In genomic region chr6:12606616-12607015, GRCh38 we compare ENCODE assay signal across 16 cellular contexts.
DNase-seq lines count a peak whose midpoint lies in the region; ATAC-seq and TF ChIP-seq lines count a peak whose summit lies in the region.
"Had no signal": no experiment of that assay in that cellular context is flagged by ENCODE, and none has a peak within 500 bp of the region (broad histone marks: within the 10 kb centered on the region; RNA-seq: fewer than 3 reads in every experiment).

No MANE protein-coding gene starts in this region.

- H3K9ac ChIP-seq in OCI-LY3 (ENCODE audit: low read length): no peak overlapping the region
- H3K9ac ChIP-seq: BLaER1 had no signal

- H3K4me1 Mint-ChIP-seq in activated CD4-positive, alpha-beta T cell treated with anti-CD3 and anti-CD28 coated beads, Interleukin-2, amount 10 ng/mL, durations not matched to agents 24 days and 14 days: peaks cover 13% of the 10 kb centered on the region

- H3K27ac Mint-ChIP-seq in activated CD4-positive, alpha-beta T cell treated with anti-CD3 and anti-CD28 coated beads, Interleukin-2, amount 10 ng/mL, durations not matched to agents 24 days and 14 days: no peak overlapping the region
- H3K27ac Mint-ChIP-seq: CD8-positive, alpha-beta memory T cell; HFFc6 had no signal

- peak overlapping the region; percentile 89 for H3K4me2 ChIP-seq in OCI-LY3 (ENCODE audit: low read length)
- H3K4me2 ChIP-seq: BLaER1 had no signal

- H3K4me1 ChIP-seq in OCI-LY3 (ENCODE audit: low read length): peaks cover 25% of the 10 kb centered on the region

- no peaks in the 10 kb centered on the region for H4K20me1 ChIP-seq in OCI-LY3 (ENCODE audit: insufficient read depth, low read length)
- H4K20me1 ChIP-seq: BLaER1 had no signal

- no peaks in the 10 kb centered on the region for H3K9me3 Mint-ChIP-seq in activated CD4-positive, alpha-beta T cell treated with anti-CD3 and anti-CD28 coated beads, Interleukin-2, amount 10 ng/mL, durations not matched to agents 24 days and 14 days
- H3K9me3 Mint-ChIP-seq: CD8-positive, alpha-beta memory T cell; HFFc6 had no signal

- ATAC-seq in HG02885 (IDR thresholded peaks at IDR 0.05; ENCODE audit: poor library complexity, unreplicated experiment): no peak

- H2AFZ ChIP-seq in OCI-LY3 (ENCODE audit: low read depth, low read length): no peak overlapping the region

- intact Hi-C loops in activated CD4-positive, alpha-beta T cell treated with anti-CD3 and anti-CD28 coated beads, Interleukin-2, amount 10 ng/mL, durations not matched to agents 24 days and 14 days (cut with micrococcal nuclease): loop anchor here (5.0 kb wide), 1 partner anchor 904 kb away; no protein-coding TSS in a partner anchor
- intact Hi-C loops in head of caudate nucleus (cut with DNase I): loop anchor here (10.0 kb wide), 1 partner anchor 312 kb away; the partner anchor contains the start of gene EDN1

- no peak overlapping the region for H3K4me3 Mint-ChIP-seq in activated CD4-positive, alpha-beta T cell treated with anti-CD3 and anti-CD28 coated beads, Interleukin-2, amount 10 ng/mL, durations not matched to agents 24 days and 14 days
- H3K4me3 Mint-ChIP-seq: HFFc6 had no signal

- H3K9me3 ChIP-seq in OCI-LY3 (ENCODE audit: insufficient read depth, low read length): no peaks in the 10 kb centered on the region
- H3K9me3 ChIP-seq: BLaER1 had no signal

- no peak for TF ChIP-seq CTCF in OCI-LY3 (IDR thresholded peaks at IDR 0.05; ENCODE audit: low read depth, low read length)

- H3K79me2 ChIP-seq in OCI-LY3 (ENCODE audit: low read length): no peaks in the 10 kb centered on the region

- no peaks in the 10 kb centered on the region for H3K36me3 ChIP-seq in OCI-LY3 (replicated peaks; ENCODE audit: low read depth, low read length)
- H3K36me3 ChIP-seq: BLaER1 had no signal

- H3K27me3 ChIP-seq in OCI-LY3 (ENCODE audit: low read depth, low read length): peaks cover 15% of the 10 kb centered on the region
- H3K27me3 ChIP-seq: BLaER1 had no signal

- no peak overlapping the region for H3K4me3 ChIP-seq in OCI-LY3 (ENCODE audit: low read length)
- H3K4me3 ChIP-seq: BLaER1 had no signal

- DNase-seq in activated CD4-positive, alpha-beta T cell treated with anti-CD3 and anti-CD28 coated beads, Interleukin-2, amount 10 ng/mL, durations not matched to agents 24 days and 14 days: peak; percentile 39
- no peak for DNase-seq in activated CD4-positive, alpha-beta T cell treated with anti-CD3 and anti-CD28 coated beads, Interleukin-2, amount 50 U/mL, for 4 hours
- peak in 37 of 42 donors; percentile 7 to 74 (median 38) for DNase-seq in head of caudate nucleus
- DNase-seq in putamen (ENCODE audit: low spot score): peak; percentile 74
- DNase-seq in NCI-H146 (lab: John Stamatoyannopoulos, UW): no peak
- no peak for DNase-seq in NCI-H2227 (lab: John Stamatoyannopoulos, UW; ENCODE audit: unreplicated experiment)
- DNase-seq: AML-193; CD8-positive, alpha-beta memory T cell; DMS53; HCEC 1CT; HFFc6 had no signal

- H3K27ac ChIP-seq in OCI-LY3 (ENCODE audit: low read length): no peak overlapping the region
- H3K27ac ChIP-seq: 22Rv1, BLaER1, HL-60 had no signal

- H3K36me3 Mint-ChIP-seq in activated CD4-positive, alpha-beta T cell treated with anti-CD3 and anti-CD28 coated beads, Interleukin-2, amount 10 ng/mL, durations not matched to agents 24 days and 14 days (ENCODE audit: low read depth): no peaks in the 10 kb centered on the region
- H3K36me3 Mint-ChIP-seq: CD8-positive, alpha-beta memory T cell had no signal

- H3K27me3 Mint-ChIP-seq in activated CD4-positive, alpha-beta T cell treated with anti-CD3 and anti-CD28 coated beads, Interleukin-2, amount 10 ng/mL, durations not matched to agents 24 days and 14 days: peaks cover 10% of the 10 kb centered on the region

Comparison
In these comparisons a context has a peak if more than half of its experiments do, and no peak if none do; other contexts are left out.
1. DNase-seq: peak in activated CD4-positive, alpha-beta T cell treated with anti-CD3 and anti-CD28 coated beads, Interleukin-2, amount 10 ng/mL, durations not matched to agents 24 days and 14 days (single experiment), head of caudate nucleus (37 of 42) and putamen (single experiment); none in activated CD4-positive, alpha-beta T cell treated with anti-CD3 and anti-CD28 coated beads, Interleukin-2, amount 50 U/mL, for 4 hours (0 of 2), NCI-H146 (single experiment) and NCI-H2227 (single experiment).